ENCODE assay signal across 1 cellular context in the genomic region with DNA sequence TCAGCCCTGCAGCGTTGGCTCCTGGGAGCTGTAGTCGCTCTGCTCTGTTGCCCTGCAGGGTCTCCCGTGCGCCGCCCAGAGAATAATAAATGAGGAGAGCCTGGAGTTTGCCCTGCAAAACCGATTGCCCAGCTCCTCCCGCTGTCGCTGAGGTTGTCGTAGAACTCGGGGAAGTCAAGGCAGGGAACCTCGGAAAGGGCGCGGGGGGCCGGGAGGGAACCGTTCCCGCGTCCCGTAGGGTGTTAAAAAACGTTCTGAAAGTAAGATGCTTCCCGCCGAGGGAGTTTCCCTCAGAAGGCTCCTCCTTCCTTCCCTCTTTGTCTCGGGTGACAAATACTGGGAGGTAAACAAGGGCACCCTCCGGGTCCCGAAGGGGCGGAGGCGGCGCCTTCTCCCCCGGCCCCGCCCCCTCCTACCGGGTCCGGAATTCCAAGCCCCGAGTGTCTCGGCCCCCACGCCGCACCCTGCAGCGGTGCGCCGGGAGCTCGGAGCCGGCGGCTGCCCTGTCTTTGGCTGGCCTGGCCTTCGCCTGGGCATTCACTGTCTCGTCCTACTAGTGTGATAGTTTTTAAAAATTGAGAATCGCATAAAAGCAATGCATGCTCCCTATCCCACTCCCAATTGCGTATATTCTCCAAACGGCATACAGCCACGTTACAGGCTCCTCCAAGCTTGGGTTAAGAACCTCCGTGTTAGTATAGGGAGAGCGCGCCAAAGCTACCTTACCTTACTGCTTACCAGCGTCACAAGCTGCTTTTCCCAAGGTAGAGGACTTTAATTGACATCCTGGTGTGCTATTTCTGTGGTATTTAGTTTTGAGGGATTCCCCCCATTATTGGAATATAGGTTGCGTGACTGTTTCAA.
TF ChIP-seq lines count a peak whose summit lies in the region.

No MANE protein-coding gene starts in this region.

TF ChIP-seq in HepG2, 621 proteins besides CTCF, POLR2A, EP300 and RAD21 (continued from another document and continues in another):
- TF ChIP-seq, protein P1, sequence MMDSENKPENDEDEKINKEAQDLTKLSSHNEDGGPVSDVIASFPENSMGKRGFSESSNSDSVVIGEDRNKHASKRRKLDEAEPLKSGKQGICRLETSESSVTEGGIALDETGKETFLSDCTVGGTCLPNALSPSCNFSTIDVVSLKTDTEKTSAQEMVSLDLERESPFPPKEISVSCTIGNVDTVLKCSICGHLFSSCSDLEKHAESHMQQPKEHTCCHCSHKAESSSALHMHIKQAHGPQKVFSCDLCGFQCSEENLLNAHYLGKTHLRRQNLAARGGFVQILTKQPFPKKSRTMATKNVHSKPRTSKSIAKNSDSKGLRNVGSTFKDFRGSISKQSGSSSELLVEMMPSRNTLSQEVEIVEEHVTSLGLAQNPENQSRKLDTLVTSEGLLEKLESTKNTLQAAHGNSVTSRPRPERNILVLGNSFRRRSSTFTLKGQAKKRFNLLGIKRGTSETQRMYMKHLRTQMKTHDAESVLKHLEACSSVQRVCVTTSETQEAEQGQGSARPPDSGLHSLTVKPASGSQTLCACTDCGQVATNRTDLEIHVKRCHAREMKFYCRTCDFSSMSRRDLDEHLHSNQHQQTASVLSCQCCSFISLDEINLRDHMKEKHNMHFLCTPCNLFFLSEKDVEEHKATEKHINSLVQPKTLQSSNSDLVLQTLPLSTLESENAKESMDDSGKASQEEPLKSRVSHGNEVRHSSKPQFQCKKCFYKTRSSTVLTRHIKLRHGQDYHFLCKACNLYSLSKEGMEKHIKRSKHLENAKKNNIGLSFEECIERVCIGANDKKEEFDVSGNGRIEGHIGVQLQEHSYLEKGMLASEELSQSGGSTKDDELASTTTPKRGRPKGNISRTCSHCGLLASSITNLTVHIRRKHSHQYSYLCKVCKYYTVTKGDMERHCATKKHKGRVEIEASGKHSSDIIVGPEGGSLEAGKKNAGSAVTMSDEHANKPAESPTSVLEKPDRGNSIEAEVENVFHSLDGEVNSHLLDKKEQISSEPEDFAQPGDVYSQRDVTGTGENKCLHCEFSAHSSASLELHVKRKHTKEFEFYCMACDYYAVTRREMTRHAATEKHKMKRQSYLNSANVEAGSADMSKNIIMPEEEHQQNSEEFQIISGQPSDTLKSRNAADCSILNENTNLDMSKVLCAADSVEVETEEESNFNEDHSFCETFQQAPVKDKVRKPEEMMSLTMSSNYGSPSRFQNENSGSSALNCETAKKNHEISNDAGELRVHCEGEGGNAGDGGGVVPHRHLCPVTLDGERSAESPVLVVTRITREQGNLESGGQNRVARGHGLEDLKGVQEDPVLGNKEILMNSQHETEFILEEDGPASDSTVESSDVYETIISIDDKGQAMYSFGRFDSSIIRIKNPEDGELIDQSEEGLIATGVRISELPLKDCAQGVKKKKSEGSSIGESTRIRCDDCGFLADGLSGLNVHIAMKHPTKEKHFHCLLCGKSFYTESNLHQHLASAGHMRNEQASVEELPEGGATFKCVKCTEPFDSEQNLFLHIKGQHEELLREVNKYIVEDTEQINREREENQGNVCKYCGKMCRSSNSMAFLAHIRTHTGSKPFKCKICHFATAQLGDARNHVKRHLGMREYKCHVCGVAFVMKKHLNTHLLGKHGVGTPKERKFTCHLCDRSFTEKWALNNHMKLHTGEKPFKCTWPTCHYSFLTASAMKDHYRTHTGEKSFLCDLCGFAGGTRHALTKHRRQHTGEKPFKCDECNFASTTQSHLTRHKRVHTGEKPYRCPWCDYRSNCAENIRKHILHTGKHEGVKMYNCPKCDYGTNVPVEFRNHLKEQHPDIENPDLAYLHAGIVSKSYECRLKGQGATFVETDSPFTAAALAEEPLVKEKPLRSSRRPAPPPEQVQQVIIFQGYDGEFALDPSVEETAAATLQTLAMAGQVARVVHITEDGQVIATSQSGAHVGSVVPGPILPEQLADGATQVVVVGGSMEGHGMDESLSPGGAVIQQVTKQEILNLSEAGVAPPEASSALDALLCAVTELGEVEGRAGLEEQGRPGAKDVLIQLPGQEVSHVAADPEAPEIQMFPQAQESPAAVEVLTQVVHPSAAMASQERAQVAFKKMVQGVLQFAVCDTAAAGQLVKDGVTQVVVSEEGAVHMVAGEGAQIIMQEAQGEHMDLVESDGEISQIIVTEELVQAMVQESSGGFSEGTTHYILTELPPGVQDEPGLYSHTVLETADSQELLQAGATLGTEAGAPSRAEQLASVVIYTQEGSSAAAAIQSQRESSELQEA (CRISPR knock-in tag; IDR thresholded peaks at IDR 0.05; ENCODE audit: not compliant biosample characterization) = no peak
- no peak for TF ChIP-seq ZNF552 (CRISPR knock-in tag; IDR thresholded peaks at IDR 0.05; ENCODE audit: borderline replicate concordance)
- no peak for TF ChIP-seq ZNF788 (CRISPR knock-in tag; IDR thresholded peaks at IDR 0.05; ENCODE audit: borderline replicate concordance)
- no peak for TF ChIP-seq SP1 (IDR thresholded peaks at IDR 0.05)
- TF ChIP-seq SP1 (CRISPR knock-in tag; IDR thresholded peaks at IDR 0.05) = peak; percentile 49; the same call in 1 of the 2 replicates
- TF ChIP-seq RARA (CRISPR knock-in tag; IDR thresholded peaks at IDR 0.05) = no peak
- no peak for TF ChIP-seq KDM4B (CRISPR knock-in tag; IDR thresholded peaks at IDR 0.05)
- no peak for TF ChIP-seq SOX13 (IDR thresholded peaks at IDR 0.05)
- peak in 1 of 2 experiments; percentile 31; a peak in 1 of 4 replicates for TF ChIP-seq SOX13 (CRISPR knock-in tag; conservative IDR thresholded peaks at IDR 0.05 in 1 of 2, IDR thresholded peaks at IDR 0.05 in 1 of 2)
- no peak for TF ChIP-seq ZNF260 (CRISPR knock-in tag; IDR thresholded peaks at IDR 0.05; ENCODE audit: borderline replicate concordance, low read depth)
- 0 out of 2 replicates have a peak, but pooled peaks have one; percentile 16 for TF ChIP-seq BCL6 (CRISPR knock-in tag; IDR thresholded peaks at IDR 0.05)
- TF ChIP-seq ZSCAN31 (CRISPR knock-in tag; IDR thresholded peaks at IDR 0.05; ENCODE audit: low read depth) = no peak
- TF ChIP-seq, protein P2, sequence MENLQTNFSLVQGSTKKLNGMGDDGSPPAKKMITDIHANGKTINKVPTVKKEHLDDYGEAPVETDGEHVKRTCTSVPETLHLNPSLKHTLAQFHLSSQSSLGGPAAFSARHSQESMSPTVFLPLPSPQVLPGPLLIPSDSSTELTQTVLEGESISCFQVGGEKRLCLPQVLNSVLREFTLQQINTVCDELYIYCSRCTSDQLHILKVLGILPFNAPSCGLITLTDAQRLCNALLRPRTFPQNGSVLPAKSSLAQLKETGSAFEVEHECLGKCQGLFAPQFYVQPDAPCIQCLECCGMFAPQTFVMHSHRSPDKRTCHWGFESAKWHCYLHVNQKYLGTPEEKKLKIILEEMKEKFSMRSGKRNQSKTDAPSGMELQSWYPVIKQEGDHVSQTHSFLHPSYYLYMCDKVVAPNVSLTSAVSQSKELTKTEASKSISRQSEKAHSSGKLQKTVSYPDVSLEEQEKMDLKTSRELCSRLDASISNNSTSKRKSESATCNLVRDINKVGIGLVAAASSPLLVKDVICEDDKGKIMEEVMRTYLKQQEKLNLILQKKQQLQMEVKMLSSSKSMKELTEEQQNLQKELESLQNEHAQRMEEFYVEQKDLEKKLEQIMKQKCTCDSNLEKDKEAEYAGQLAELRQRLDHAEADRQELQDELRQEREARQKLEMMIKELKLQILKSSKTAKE (CRISPR knock-in tag; IDR thresholded peaks at IDR 0.05; ENCODE audit: borderline replicate concordance) = no peak
- no peak for TF ChIP-seq FOXC1 (CRISPR knock-in tag; IDR thresholded peaks at IDR 0.05; ENCODE audit: borderline replicate concordance)
- TF ChIP-seq NONO (IDR thresholded peaks at IDR 0.05) = no peak
- peak; percentile 45 for TF ChIP-seq NONO (CRISPR knock-in tag; conservative IDR thresholded peaks at IDR 0.05)
- no peak for TF ChIP-seq NRL (CRISPR knock-in tag; IDR thresholded peaks at IDR 0.05; ENCODE audit: borderline replicate concordance)
- TF ChIP-seq MEIS1 (CRISPR knock-in tag; IDR thresholded peaks at IDR 0.05; ENCODE audit: borderline replicate concordance) = no peak
- TF ChIP-seq, protein P3, sequence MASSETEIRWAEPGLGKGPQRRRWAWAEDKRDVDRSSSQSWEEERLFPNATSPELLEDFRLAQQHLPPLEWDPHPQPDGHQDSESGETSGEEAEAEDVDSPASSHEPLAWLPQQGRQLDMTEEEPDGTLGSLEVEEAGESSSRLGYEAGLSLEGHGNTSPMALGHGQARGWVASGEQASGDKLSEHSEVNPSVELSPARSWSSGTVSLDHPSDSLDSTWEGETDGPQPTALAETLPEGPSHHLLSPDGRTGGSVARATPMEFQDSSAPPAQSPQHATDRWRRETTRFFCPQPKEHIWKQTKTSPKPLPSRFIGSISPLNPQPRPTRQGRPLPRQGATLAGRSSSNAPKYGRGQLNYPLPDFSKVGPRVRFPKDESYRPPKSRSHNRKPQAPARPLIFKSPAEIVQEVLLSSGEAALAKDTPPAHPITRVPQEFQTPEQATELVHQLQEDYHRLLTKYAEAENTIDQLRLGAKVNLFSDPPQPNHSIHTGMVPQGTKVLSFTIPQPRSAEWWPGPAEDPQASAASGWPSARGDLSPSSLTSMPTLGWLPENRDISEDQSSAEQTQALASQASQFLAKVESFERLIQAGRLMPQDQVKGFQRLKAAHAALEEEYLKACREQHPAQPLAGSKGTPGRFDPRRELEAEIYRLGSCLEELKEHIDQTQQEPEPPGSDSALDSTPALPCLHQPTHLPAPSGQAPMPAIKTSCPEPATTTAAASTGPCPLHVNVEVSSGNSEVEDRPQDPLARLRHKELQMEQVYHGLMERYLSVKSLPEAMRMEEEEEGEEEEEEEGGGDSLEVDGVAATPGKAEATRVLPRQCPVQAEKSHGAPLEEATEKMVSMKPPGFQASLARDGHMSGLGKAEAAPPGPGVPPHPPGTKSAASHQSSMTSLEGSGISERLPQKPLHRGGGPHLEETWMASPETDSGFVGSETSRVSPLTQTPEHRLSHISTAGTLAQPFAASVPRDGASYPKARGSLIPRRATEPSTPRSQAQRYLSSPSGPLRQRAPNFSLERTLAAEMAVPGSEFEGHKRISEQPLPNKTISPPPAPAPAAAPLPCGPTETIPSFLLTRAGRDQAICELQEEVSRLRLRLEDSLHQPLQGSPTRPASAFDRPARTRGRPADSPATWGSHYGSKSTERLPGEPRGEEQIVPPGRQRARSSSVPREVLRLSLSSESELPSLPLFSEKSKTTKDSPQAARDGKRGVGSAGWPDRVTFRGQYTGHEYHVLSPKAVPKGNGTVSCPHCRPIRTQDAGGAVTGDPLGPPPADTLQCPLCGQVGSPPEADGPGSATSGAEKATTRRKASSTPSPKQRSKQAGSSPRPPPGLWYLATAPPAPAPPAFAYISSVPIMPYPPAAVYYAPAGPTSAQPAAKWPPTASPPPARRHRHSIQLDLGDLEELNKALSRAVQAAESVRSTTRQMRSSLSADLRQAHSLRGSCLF (CRISPR knock-in tag; IDR thresholded peaks at IDR 0.05; ENCODE audit: borderline replicate concordance) = no peak
- TF ChIP-seq NFYC (CRISPR knock-in tag; IDR thresholded peaks at IDR 0.05) = no peak
- no peak for TF ChIP-seq NR2F6 (IDR thresholded peaks at IDR 0.05)
- TF ChIP-seq NR2F6 (CRISPR knock-in tag; IDR thresholded peaks at IDR 0.05) = no peak
- TF ChIP-seq ZBTB7A (CRISPR knock-in tag; IDR thresholded peaks at IDR 0.05) = peak; percentile 48; the same call in 1 of the 2 replicates
- no peak for TF ChIP-seq NFE2 (CRISPR knock-in tag; IDR thresholded peaks at IDR 0.05)
- TF ChIP-seq KMT2A (CRISPR knock-in tag; IDR thresholded peaks at IDR 0.05) = peak; percentile 83
- 0 out of 2 replicates have a peak, but pooled peaks have one; percentile 25 for TF ChIP-seq ZBTB21 (CRISPR knock-in tag; IDR thresholded peaks at IDR 0.05)
- TF ChIP-seq, protein P4, sequence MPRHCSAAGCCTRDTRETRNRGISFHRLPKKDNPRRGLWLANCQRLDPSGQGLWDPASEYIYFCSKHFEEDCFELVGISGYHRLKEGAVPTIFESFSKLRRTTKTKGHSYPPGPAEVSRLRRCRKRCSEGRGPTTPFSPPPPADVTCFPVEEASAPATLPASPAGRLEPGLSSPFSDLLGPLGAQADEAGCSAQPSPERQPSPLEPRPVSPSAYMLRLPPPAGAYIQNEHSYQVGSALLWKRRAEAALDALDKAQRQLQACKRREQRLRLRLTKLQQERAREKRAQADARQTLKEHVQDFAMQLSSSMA (CRISPR knock-in tag; IDR thresholded peaks at IDR 0.05) = no peak
- TF ChIP-seq ZNF207 (IDR thresholded peaks at IDR 0.05; ENCODE audit: borderline replicate concordance) = no peak
- no peak for TF ChIP-seq ZNF614 (CRISPR knock-in tag; IDR thresholded peaks at IDR 0.05; ENCODE audit: borderline replicate concordance)
- TF ChIP-seq PHB2 (IDR thresholded peaks at IDR 0.05; ENCODE audit: partially characterized antibody) = no peak
- TF ChIP-seq CHD2 (IDR thresholded peaks at IDR 0.05; ENCODE audit: low read depth, low read length) = no peak
- TF ChIP-seq HNRNPLL (IDR thresholded peaks at IDR 0.05; ENCODE audit: low read depth, low read length, poor library complexity, severe bottlenecking) = peak; percentile 70
- TF ChIP-seq, protein P5, sequence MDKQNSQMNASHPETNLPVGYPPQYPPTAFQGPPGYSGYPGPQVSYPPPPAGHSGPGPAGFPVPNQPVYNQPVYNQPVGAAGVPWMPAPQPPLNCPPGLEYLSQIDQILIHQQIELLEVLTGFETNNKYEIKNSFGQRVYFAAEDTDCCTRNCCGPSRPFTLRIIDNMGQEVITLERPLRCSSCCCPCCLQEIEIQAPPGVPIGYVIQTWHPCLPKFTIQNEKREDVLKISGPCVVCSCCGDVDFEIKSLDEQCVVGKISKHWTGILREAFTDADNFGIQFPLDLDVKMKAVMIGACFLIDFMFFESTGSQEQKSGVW (CRISPR knock-in tag; IDR thresholded peaks at IDR 0.05; ENCODE audit: borderline replicate concordance) = no peak
- no peak for TF ChIP-seq ZNF839 (CRISPR knock-in tag; IDR thresholded peaks at IDR 0.05; ENCODE audit: borderline replicate concordance)
- TF ChIP-seq, protein P6, sequence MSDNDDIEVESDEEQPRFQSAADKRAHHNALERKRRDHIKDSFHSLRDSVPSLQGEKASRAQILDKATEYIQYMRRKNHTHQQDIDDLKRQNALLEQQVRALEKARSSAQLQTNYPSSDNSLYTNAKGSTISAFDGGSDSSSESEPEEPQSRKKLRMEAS (IDR thresholded peaks at IDR 0.05) = 0 out of 2 replicates have a peak, but pooled peaks have one; percentile 12
